In the genomic region with DNA sequence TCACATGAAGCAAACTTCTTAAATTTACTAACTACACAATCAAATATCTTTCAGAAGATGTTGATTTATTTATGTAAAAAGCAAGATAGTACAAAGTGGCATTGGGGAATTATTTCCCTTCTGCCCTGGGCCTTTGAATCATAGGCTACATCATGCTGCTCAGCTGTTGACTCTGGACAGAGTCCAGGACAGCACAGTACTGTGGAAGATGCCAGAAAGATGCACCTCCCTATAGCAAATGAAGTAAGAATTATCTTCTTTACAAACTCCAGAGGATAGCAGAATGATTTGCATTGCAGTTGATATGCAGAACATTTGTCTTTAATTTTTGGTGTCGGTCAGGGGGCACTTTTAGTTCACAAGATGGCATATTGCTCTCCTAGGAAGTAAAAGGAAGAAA, we compare ENCODE assay signal across 12 cellular contexts.
DNase-seq lines count a peak whose midpoint lies in the region; ATAC-seq lines count a peak whose summit lies in the region.
"Had no signal": no experiment of that assay in that cellular context is flagged by ENCODE, and none has a peak within 500 bp of the region (broad histone marks: within the 10 kb centered on the region; RNA-seq: fewer than 3 reads in every experiment).

No MANE protein-coding gene starts in this region.

- intact Hi-C loops in left cardiac atrium (cut with DNase I) (no loop called here), Right ventricle myocardium inferior (cut with DNase I) (no loop called here)

- H3K36me3 ChIP-seq in subcutaneous abdominal adipose tissue (ENCODE audit: control insufficient read depth in 5 of 5, insufficient read depth in 5 of 5, low read length in 5 of 5): no peaks in the 10 kb centered on the region
- H3K36me3 ChIP-seq: upper lobe of right lung had no signal

- no peaks in the 10 kb centered on the region for H3K27me3 ChIP-seq in subcutaneous abdominal adipose tissue (ENCODE audit: control insufficient read depth in 5 of 5, insufficient read depth in 4 of 5, low read length in 5 of 5)
- H3K27me3 ChIP-seq: upper lobe of right lung had no signal

- ATAC-seq in left cardiac atrium (peak; percentile 50 to 90), Right ventricle myocardium inferior (no peak)
- ATAC-seq: upper lobe of right lung had no signal

- no peak overlapping the region for H3K4me3 ChIP-seq in subcutaneous abdominal adipose tissue (ENCODE audit: low read depth in 1 of 5, low read length in 5 of 5)
- H3K4me3 ChIP-seq: skin epidermis, upper lobe of right lung had no signal

- H3K9ac ChIP-seq in subcutaneous abdominal adipose tissue (ENCODE audit: low read length in 5 of 5): no peak overlapping the region

- peak; percentile 21 for DNase-seq in left cardiac atrium
- no peak for DNase-seq in Right ventricle myocardium inferior (ENCODE audit: missing footprints)
- peak; percentile 16 for DNase-seq in amniotic stem cell (lab: John Stamatoyannopoulos, UW)
- peak; percentile 35 for DNase-seq in glomerular visceral epithelial cell (ENCODE audit: extremely low spot score)
- no peak for DNase-seq in NCI-H1436 (lab: John Stamatoyannopoulos, UW)
- DNase-seq in activated CD8-positive, alpha-beta memory T cell treated with anti-CD3 and anti-CD28 coated beads, Interleukin-2, amount 50 U/mL, for 48 hours: no peak
- DNase-seq in OCI-M1 (lab: John Stamatoyannopoulos, UW): no peak
- DNase-seq: DMS79, naive B cell, upper lobe of right lung had no signal

- H3K27ac ChIP-seq in subcutaneous abdominal adipose tissue (ENCODE audit: low read depth, low read length): peak overlapping the region; percentile 50
- H3K27ac ChIP-seq: skin epidermis, upper lobe of right lung had no signal

- H3K9me3 ChIP-seq in subcutaneous abdominal adipose tissue (ENCODE audit: control insufficient read depth in 5 of 5, low read length in 5 of 5): no peaks in the 10 kb centered on the region
- H3K9me3 ChIP-seq: upper lobe of right lung had no signal

- peaks cover 0 to 12% (median 9%) of the 10 kb centered on the region in 5 donors for H3K4me1 ChIP-seq in subcutaneous abdominal adipose tissue (ENCODE audit: control insufficient read depth in 5 of 5, insufficient read depth in 5 of 5, low read length in 5 of 5)
- H3K4me1 ChIP-seq: upper lobe of right lung had no signal

Comparison
In these comparisons a context has a peak if more than half of its experiments do, and no peak if none do; other contexts are left out.
1. DNase-seq: peak in left cardiac atrium (single experiment), amniotic stem cell (single experiment) and glomerular visceral epithelial cell (single experiment); none in Right ventricle myocardium inferior (single experiment), NCI-H1436 (single experiment), activated CD8-positive, alpha-beta memory T cell treated with anti-CD3 and anti-CD28 coated beads, Interleukin-2, amount 50 U/mL, for 48 hours (single experiment) and OCI-M1 (single experiment).